ENCODE assay signal across 12 cellular contexts in genomic region chr1:111707906-111708305, GRCh38. TPM values are rescaled to one million over a fixed set of nuclear protein-coding genes. Genes with fewer than 3 reads are reported as not detected.
DNase-seq lines count a peak whose midpoint lies in the region; ATAC-seq and TF ChIP-seq lines count a peak whose summit lies in the region.
"Had no signal": no experiment of that assay in that cellular context is flagged by ENCODE, and none has a peak within 500 bp of the region (broad histone marks: within the 10 kb centered on the region; RNA-seq: fewer than 3 reads in every experiment).

No MANE protein-coding gene starts in this region.

- H3K36me3 Mint-ChIP-seq in activated naive CD8-positive, alpha-beta T cell treated with anti-CD3 and anti-CD28 coated beads, Interleukin-2, amount 10 ng/mL, durations not matched to agents 7 days and 5 days: peaks cover 16% of the 10 kb centered on the region

- DNase-seq in GM04503 (ENCODE audit: low read depth) (peak; percentile 45), foreskin fibroblast (peak; percentile 42 to 58), LoVo (ENCODE audit: low spot score) (no peak), NAMALWA (ENCODE audit: low spot score) (no peak), T-helper 9 cell (no peak)
- DNase-seq in activated naive CD8-positive, alpha-beta T cell treated with anti-CD3 and anti-CD28 coated beads, Interleukin-2, amount 10 ng/mL, durations not matched to agents 7 days and 5 days: no peak
- DNase-seq: amniotic stem cell; effector CD4-positive, alpha-beta T cell; NCI-H2029; NCI-H69 had no signal

- no peaks in the 10 kb centered on the region for H3K9me3 Mint-ChIP-seq in activated naive CD8-positive, alpha-beta T cell treated with anti-CD3 and anti-CD28 coated beads, Interleukin-2, amount 10 ng/mL, durations not matched to agents 7 days and 5 days

- H2AFZ ChIP-seq in ACC112 (ENCODE audit: low read length, unreplicated experiment): no peak overlapping the region

- peaks cover 38% of the 10 kb centered on the region for H3K4me1 ChIP-seq in ACC112 (ENCODE audit: control insufficient read depth, insufficient read depth, low read length, unreplicated experiment)

- ATAC-seq in activated naive CD8-positive, alpha-beta T cell treated with anti-CD3 and anti-CD28 coated beads, Interleukin-2, amount 10 ng/mL, durations not matched to agents 7 days and 5 days (ENCODE audit: low read depth): no peak
- ATAC-seq in HG03175 (IDR thresholded peaks at IDR 0.05; ENCODE audit: unreplicated experiment): no peak

- peak overlapping the region; percentile 68 for H3K27ac Mint-ChIP-seq in activated naive CD8-positive, alpha-beta T cell treated with anti-CD3 and anti-CD28 coated beads, Interleukin-2, amount 10 ng/mL, durations not matched to agents 7 days and 5 days

- H3K4me1 Mint-ChIP-seq in activated naive CD8-positive, alpha-beta T cell treated with anti-CD3 and anti-CD28 coated beads, Interleukin-2, amount 10 ng/mL, durations not matched to agents 7 days and 5 days: peaks cover 5% of the 10 kb centered on the region

- H3K4me3 ChIP-seq in ACC112 (ENCODE audit: low read depth, low read length): no peak overlapping the region
- H3K4me3 ChIP-seq in foreskin fibroblast (ENCODE audit: low read depth in 1 of 2, low read length in 2 of 2): no peak overlapping the region

- no peak for TF ChIP-seq CTCF in foreskin fibroblast (IDR thresholded peaks at IDR 0.05; ENCODE audit: low read depth, low read length)

- H3K4me3 Mint-ChIP-seq in activated naive CD8-positive, alpha-beta T cell treated with anti-CD3 and anti-CD28 coated beads, Interleukin-2, amount 10 ng/mL, durations not matched to agents 7 days and 5 days: no peak overlapping the region

- no peaks in the 10 kb centered on the region for H3K79me2 ChIP-seq in ACC112 (ENCODE audit: control insufficient read depth, insufficient read depth, low read length, unreplicated experiment)

- peak overlapping the region; percentile 61 for H3K27ac ChIP-seq in ACC112 (ENCODE audit: low read depth, low read length)

- H3K27me3 ChIP-seq in ACC112 (ENCODE audit: insufficient read depth, low read length): no peaks in the 10 kb centered on the region

- POLR2A ChIA-PET in activated naive CD8-positive, alpha-beta T cell treated with anti-CD3 and anti-CD28 coated beads, Interleukin-2, amount 10 ng/mL, durations not matched to agents 7 days and 5 days (lab: Charles Lee): no interaction called here

- H3K27me3 Mint-ChIP-seq in activated naive CD8-positive, alpha-beta T cell treated with anti-CD3 and anti-CD28 coated beads, Interleukin-2, amount 10 ng/mL, durations not matched to agents 7 days and 5 days: no peaks in the 10 kb centered on the region

- H3K36me3 ChIP-seq in ACC112 (ENCODE audit: insufficient read depth, low read length): peaks cover 13% of the 10 kb centered on the region; the same call in 1 of the 2 replicates

RNA-seq across cellular contexts. Expression of gene INKA2, which starts 31.3 kb away (rescaled TPM):
- 1 to 10 TPM; 1.6 to 2.0 TPM for total RNA-seq in activated naive CD8-positive, alpha-beta T cell treated with anti-CD3 and anti-CD28 coated beads, Interleukin-2, amount 10 ng/mL, durations not matched to agents 7 days and 5 days

RNA-seq across cellular contexts. Expression of gene DDX20, which starts 47.8 kb away (rescaled TPM):
- 10 to 100 TPM; 15.0 to 16.5 TPM for total RNA-seq in activated naive CD8-positive, alpha-beta T cell treated with anti-CD3 and anti-CD28 coated beads, Interleukin-2, amount 10 ng/mL, durations not matched to agents 7 days and 5 days

Comparison
In these comparisons a context has a peak if more than half of its experiments do, and no peak if none do; other contexts are left out.
1. DNase-seq: peak in GM04503 (single experiment) and foreskin fibroblast (2 of 2); none in activated naive CD8-positive, alpha-beta T cell treated with anti-CD3 and anti-CD28 coated beads, Interleukin-2, amount 10 ng/mL, durations not matched to agents 7 days and 5 days (single experiment), LoVo (single experiment), NAMALWA (single experiment) and T-helper 9 cell (single experiment).